20 cellular contexts compared by ENCODE assay signal in the genomic region with DNA sequence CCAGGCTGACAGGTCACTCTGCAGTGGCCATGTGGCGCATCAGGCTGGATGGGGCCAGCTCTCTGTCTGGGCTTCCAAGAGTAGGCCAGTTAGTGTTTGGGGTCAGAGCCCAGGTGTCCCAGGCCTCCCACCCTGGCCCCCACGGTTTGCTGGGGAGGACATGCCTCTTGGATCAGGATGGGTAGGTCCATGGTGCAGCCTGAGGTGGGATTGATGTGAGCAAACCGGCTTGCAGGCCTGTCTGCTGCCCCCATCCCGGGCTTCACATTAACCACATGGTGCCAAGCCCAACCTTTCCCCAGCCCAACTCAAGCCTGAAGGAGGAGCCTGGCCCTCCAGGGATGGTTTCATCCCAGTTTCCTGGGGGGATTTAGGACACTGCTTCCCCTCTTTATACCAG. TPM values are rescaled to one million over a fixed set of nuclear protein-coding genes. Genes with fewer than 3 reads are reported as not detected.
"Had no signal": no experiment of that assay in that cellular context is flagged by ENCODE, and none has a peak within 500 bp of the region (broad histone marks: within the 10 kb centered on the region; RNA-seq: fewer than 3 reads in every experiment).

No MANE protein-coding gene starts in this region.

- H3K36me3 Mint-ChIP-seq: activated naive CD8-positive, alpha-beta T cell treated with anti-CD3 and anti-CD28 coated beads, Interleukin-2, amount 10 ng/mL, durations not matched to agents 7 days and 5 days; memory B cell had no signal

- ATAC-seq: activated CD8-positive, alpha-beta T cell treated with anti-CD3 and anti-CD28 coated beads for 36 hours; left lung; sciatic nerve; stimulated activated effector memory CD8-positive, alpha-beta T cell treated with anti-CD3 and anti-CD28 coated beads, Interleukin-12 subunit alpha, Interleukin-12 subunit beta, amount 100 ng/mL, for 72 hours had no signal

- H3K4me3 ChIP-seq: ascending aorta, hepatocyte, left lung, prostate gland, thyroid gland, vagina had no signal

- H3K27me3 Mint-ChIP-seq: activated CD8-positive, alpha-beta T cell treated with anti-CD3 and anti-CD28 coated beads for 36 hours; activated naive CD8-positive, alpha-beta T cell treated with anti-CD3 and anti-CD28 coated beads, Interleukin-2, amount 10 ng/mL, durations not matched to agents 7 days and 5 days; memory B cell had no signal

- H3K27me3 ChIP-seq: ascending aorta, hepatocyte, thyroid gland, vagina had no signal

- H3K4me2 ChIP-seq: hepatocyte had no signal

- H2AFZ ChIP-seq: hepatocyte had no signal

- H3K4me3 Mint-ChIP-seq: activated CD8-positive, alpha-beta T cell treated with anti-CD3 and anti-CD28 coated beads for 36 hours; activated naive CD8-positive, alpha-beta T cell treated with anti-CD3 and anti-CD28 coated beads, Interleukin-2, amount 10 ng/mL, durations not matched to agents 7 days and 5 days; memory B cell; nephron; stimulated activated effector memory CD8-positive, alpha-beta T cell treated with anti-CD3 and anti-CD28 coated beads, Interleukin-12 subunit alpha, Interleukin-12 subunit beta, amount 100 ng/mL, for 72 hours had no signal

- FAIRE-seq: bronchial epithelial cell, keratinocyte had no signal

- H3K9me3 Mint-ChIP-seq: activated CD8-positive, alpha-beta T cell treated with anti-CD3 and anti-CD28 coated beads for 36 hours; activated naive CD8-positive, alpha-beta T cell treated with anti-CD3 and anti-CD28 coated beads, Interleukin-2, amount 10 ng/mL, durations not matched to agents 7 days and 5 days; nephron; stimulated activated effector memory CD8-positive, alpha-beta T cell treated with anti-CD3 and anti-CD28 coated beads, Interleukin-12 subunit alpha, Interleukin-12 subunit beta, amount 100 ng/mL, for 72 hours had no signal

- DNase-seq: activated CD4-positive, alpha-beta T cell treated with anti-CD3 and anti-CD28 coated beads for 4 hours; activated CD8-positive, alpha-beta T cell treated with anti-CD3 and anti-CD28 coated beads for 36 hours; activated naive CD4-positive, alpha-beta T cell; erythroblast; left lung; occipital lobe; T-helper 2 cell; thyroid gland had no signal

- H3K36me3 ChIP-seq: left lung, prostate gland, thyroid gland, vagina had no signal

- H3K27ac Mint-ChIP-seq: activated CD8-positive, alpha-beta T cell treated with anti-CD3 and anti-CD28 coated beads for 36 hours; activated naive CD8-positive, alpha-beta T cell treated with anti-CD3 and anti-CD28 coated beads, Interleukin-2, amount 10 ng/mL, durations not matched to agents 7 days and 5 days; memory B cell; stimulated activated effector memory CD8-positive, alpha-beta T cell treated with anti-CD3 and anti-CD28 coated beads, Interleukin-12 subunit alpha, Interleukin-12 subunit beta, amount 100 ng/mL, for 72 hours had no signal

- H3K4me1 ChIP-seq: prostate gland had no signal

- H3K9me3 ChIP-seq: ascending aorta, left lung, prostate gland, thyroid gland, vagina had no signal

- H3K27ac ChIP-seq: hepatocyte, left lung, prostate gland, vagina had no signal

RNA-seq across cellular contexts. Expression of gene LDB3, which starts 39.2 kb away (rescaled TPM):
- total RNA-seq: activated naive CD8-positive, alpha-beta T cell treated with anti-CD3 and anti-CD28 coated beads, Interleukin-2, amount 10 ng/mL, durations not matched to agents 7 days and 5 days; bronchial epithelial cell; dermis microvascular lymphatic vessel endothelial cell; hepatocyte had no signal

RNA-seq across cellular contexts. Expression of gene OPN4, which starts 53.2 kb away (rescaled TPM):
- total RNA-seq: activated CD8-positive, alpha-beta T cell treated with anti-CD3 and anti-CD28 coated beads for 36 hours; activated naive CD8-positive, alpha-beta T cell treated with anti-CD3 and anti-CD28 coated beads, Interleukin-2, amount 10 ng/mL, durations not matched to agents 7 days and 5 days; ascending aorta; bronchial epithelial cell; dermis microvascular lymphatic vessel endothelial cell; hepatocyte; left lung; occipital lobe; prostate gland; vagina had no signal
- polyA plus RNA-seq: hepatocyte, keratinocyte had no signal
